Comparison of ENCODE assay signal across 8 cellular contexts in the genomic region with DNA sequence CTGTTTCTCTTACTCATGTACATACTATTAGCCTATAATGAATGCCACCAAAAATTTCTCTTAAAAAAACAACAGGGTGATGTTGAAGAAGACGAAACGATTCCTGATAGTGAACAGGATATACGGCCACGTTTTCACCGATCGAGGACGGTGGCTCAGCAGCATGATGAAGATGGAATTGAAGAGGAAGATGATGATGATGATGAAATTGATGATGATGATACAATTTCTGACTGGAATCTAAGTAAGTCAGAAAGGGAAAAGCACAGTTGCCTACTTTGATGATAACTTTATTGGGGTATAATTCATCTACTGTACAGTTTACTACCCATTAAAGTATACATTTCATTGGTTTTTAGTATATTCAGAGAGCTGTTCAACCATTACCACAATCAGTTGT.
"Had no signal": no experiment of that assay in that cellular context is flagged by ENCODE, and none has a peak within 500 bp of the region (broad histone marks: within the 10 kb centered on the region; RNA-seq: fewer than 3 reads in every experiment).

No MANE protein-coding gene starts in this region.

- DNase-seq: GDM1, GF-D8 had no signal

- ATAC-seq: GM12878 had no signal

- FAIRE-seq: G401.6, GM12878, GM12891, GM12892, GM18507, GM19239 had no signal

- H3K4me3 ChIP-seq: GM12878 had no signal
